ENCODE assay signal across 25 cellular contexts in the genomic region with DNA sequence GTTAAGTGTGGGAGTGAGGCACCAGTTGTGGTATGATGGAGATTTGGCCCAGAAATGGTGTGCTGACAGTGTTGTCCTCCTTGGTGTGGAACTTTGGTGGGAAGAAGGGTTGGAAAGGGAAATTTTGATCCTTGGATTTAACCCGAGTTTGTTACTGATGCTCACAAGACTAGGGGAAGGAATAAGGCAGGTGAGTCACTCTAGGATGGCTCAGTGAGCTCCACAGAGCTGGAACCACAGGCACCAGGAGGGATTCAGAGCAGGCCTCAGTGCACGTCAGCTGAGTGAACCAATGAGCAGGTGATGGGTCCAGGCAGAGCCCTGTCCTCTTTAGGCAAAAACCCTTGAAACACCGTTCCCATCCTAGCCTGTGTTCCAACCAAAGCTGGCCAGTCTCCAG. TPM values are rescaled to one million over a fixed set of nuclear protein-coding genes. Genes with fewer than 3 reads are reported as not detected.
"Had no signal": no experiment of that assay in that cellular context is flagged by ENCODE, and none has a peak within 500 bp of the region (broad histone marks: within the 10 kb centered on the region; RNA-seq: fewer than 3 reads in every experiment).

No MANE protein-coding gene starts in this region.

- H3K27ac Mint-ChIP-seq: activated naive CD8-positive, alpha-beta T cell had no signal

- DNase-seq: activated CD4-positive, alpha-beta T cell treated with anti-CD3 and anti-CD28 coated beads for 4 hours; activated CD4-positive, alpha-beta T cell treated with anti-CD3 and anti-CD28 coated beads, Interleukin-2, amount 50 U/mL, for 4 hours; activated CD8-positive, alpha-beta memory T cell treated with anti-CD3 and anti-CD28 coated beads for 24 hours; activated effector memory CD4-positive, alpha-beta T cell treated with Interleukin-2 at 50 U/mL for 16 hours; activated naive CD4-positive, alpha-beta T cell treated with Interleukin-2 at 50 U/mL for 16 hours; anterior cingulate cortex; dermis blood vessel endothelial cell; effector CD4-positive, alpha-beta T cell; heart left ventricle; hypothalamus; left ventricle myocardium superior; psoas muscle; spleen; stimulated activated naive CD4-positive, alpha-beta T cell; tibial artery had no signal

- H3K4me3 Mint-ChIP-seq: activated naive CD8-positive, alpha-beta T cell; central memory CD8-positive, alpha-beta T cell; nephron had no signal

- H3K27ac ChIP-seq: epithelial cell of prostate, heart left ventricle, pancreas, psoas muscle, right atrium auricular region, spleen, suprapubic skin, tibial artery had no signal

- H3K4me1 Mint-ChIP-seq: central memory CD8-positive, alpha-beta T cell had no signal

- ATAC-seq: heart left ventricle, left ventricle myocardium superior, pancreas, psoas muscle had no signal

- H3K4me1 ChIP-seq: heart left ventricle, psoas muscle, right atrium auricular region, suprapubic skin, tibial artery had no signal

- H3K36me3 ChIP-seq: pancreas, right atrium auricular region had no signal

- H3K27me3 ChIP-seq: pancreas, right atrium auricular region, tibial artery had no signal

- H3K27me3 Mint-ChIP-seq: activated naive CD8-positive, alpha-beta T cell had no signal

- H3K4me3 ChIP-seq: heart left ventricle, pancreas, psoas muscle, right atrium auricular region, spleen, suprapubic skin, tibial artery had no signal

- H3K36me3 Mint-ChIP-seq: activated naive CD8-positive, alpha-beta T cell had no signal

- H3K9me3 Mint-ChIP-seq: central memory CD8-positive, alpha-beta T cell; nephron had no signal

- H3K9me3 ChIP-seq: heart left ventricle, pancreas, psoas muscle, right atrium auricular region, spleen, suprapubic skin, tibial artery had no signal

RNA-seq across cellular contexts. Expression of a gene that starts 11.4 kb away (rescaled TPM):
- total RNA-seq: bronchial epithelial cell; T-helper 1 cell treated with Interleukin-12 subunit alpha and Interleukin-12 subunit beta and Interleukin-4 antibody, amounts not matched to agents 30 ng/mL and 1 ng/mL, for 36 hours had no signal

RNA-seq across cellular contexts. Expression of a gene that starts 13.3 kb away (rescaled TPM):
- total RNA-seq: bronchial epithelial cell; dermis blood vessel endothelial cell; lung microvascular endothelial cell; T-helper 1 cell treated with Interleukin-12 subunit alpha and Interleukin-12 subunit beta and Interleukin-4 antibody, amounts not matched to agents 30 ng/mL and 1 ng/mL, for 36 hours had no signal
